In genomic region chr1:161359316-161359715, GRCh38 we compare ENCODE assay signal across 18 cellular contexts. TPM values are rescaled to one million over a fixed set of nuclear protein-coding genes. Genes with fewer than 3 reads are reported as not detected.
A peak's percentile ranks its signal among the peaks of the same experiment; 100 is the strongest.
DNase-seq lines count a peak whose midpoint lies in the region; ATAC-seq, FAIRE-seq and TF ChIP-seq lines count a peak whose summit lies in the region.
"Had no signal": no experiment of that assay in that cellular context is flagged by ENCODE, and none has a peak within 500 bp of the region (broad histone marks: within the 10 kb centered on the region; RNA-seq: fewer than 3 reads in every experiment).

No MANE protein-coding gene starts in this region.

- H3K36me3 ChIP-seq in SK-N-MC (ENCODE audit: insufficient read depth, low read length) (peaks cover 7% of the 10 kb centered on the region), pancreas (no peaks in the 10 kb centered on the region)

- intact Hi-C loops in pancreas (cut with DNase I) = no loop called here

- no peak for TF ChIP-seq CTCF in pancreas (IDR thresholded peaks at IDR 0.05)

- DNase-seq in SIG-M5 treated with dmso at 0.1 percent for 504 hours (lab: John Stamatoyannopoulos, UW; ENCODE audit: unreplicated experiment) (peak; percentile 33), SIG-M5 (lab: John Stamatoyannopoulos, UW) (no peak), SK-N-MC (ENCODE audit: low read depth, low spot score) (no peak), globus pallidus (ENCODE audit: low spot score) (peak; percentile 43), pancreas (no peak), NCI-H146 treated with DMSO at 0.1 percent for 48 hours (lab: John Stamatoyannopoulos, UW; ENCODE audit: unreplicated experiment) (no peak), GM19239 (ENCODE audit: insufficient read length, low spot score) (no peak), HPDE6-E6E7 (ENCODE audit: extremely low spot score) (no peak)
- DNase-seq: brain microvascular endothelial cell; HFFc6; kidney; MM.1S; stimulated activated CD4-positive, alpha-beta T cell treated with anti-CD3 and anti-CD28 coated beads, Interleukin-12 subunit alpha, Interleukin-12 subunit beta, amount 100 ng/mL, for 4 hours; T-cell had no signal

- no peak for FAIRE-seq in pancreas (lab: Jason Lieb, UNC)
- no peak for FAIRE-seq in GM19239 (lab: Jason Lieb, UNC)
- FAIRE-seq: A204.1, D721Med, kidney had no signal

- H3K9ac ChIP-seq in SK-N-MC (ENCODE audit: insufficient read length) = no peak overlapping the region

- H3K9me3 ChIP-seq in SK-N-MC (ENCODE audit: low read depth, low read length) (no peaks in the 10 kb centered on the region), pancreas (no peaks in the 10 kb centered on the region)
- H3K9me3 ChIP-seq: neutrophil, thoracic aorta had no signal

- H3K4me3 ChIP-seq in SK-N-MC (no peak overlapping the region), pancreas (no peak overlapping the region)
- H3K4me3 ChIP-seq: thoracic aorta had no signal

- peak overlapping the region; percentile 49; the same call in 1 of the 2 replicates for H3K27ac ChIP-seq in SK-N-MC
- H3K27ac ChIP-seq in pancreas = peak overlapping the region in 1 of 4 donors; percentile 20
- H3K27ac ChIP-seq: brain microvascular endothelial cell, neutrophil, thoracic aorta had no signal

- H3K27me3 ChIP-seq in pancreas = no peaks in the 10 kb centered on the region
- H3K27me3 ChIP-seq: brain microvascular endothelial cell, neutrophil had no signal

- H3K4me1 ChIP-seq in pancreas = no peaks in the 10 kb centered on the region

- peak in 3 of 4 donors; percentile 24 to 74 (median 71) for ATAC-seq in pancreas
- ATAC-seq: T-cell had no signal

RNA-seq across cellular contexts. Expression of gene CFAP126, which starts 8.4 kb away (rescaled TPM):
- under 1 TPM in 1 of 6 donors, not detected in 5; 0.47 TPM for total RNA-seq in pancreas
- polyA plus RNA-seq in pancreas = under 1 TPM; 0.34 to 0.87 TPM
- total RNA-seq: HFFc6, T-cell, thoracic aorta had no signal

RNA-seq across cellular contexts. Expression of gene SDHC, which starts 45.1 kb away (rescaled TPM):
- total RNA-seq in pancreas = 10 to 100 TPM; 38.7 to 91.4 (median 58.8) TPM
- 10 to 100 TPM; 18.2 to 64.6 TPM for polyA plus RNA-seq in pancreas

RNA-seq across cellular contexts. Expression of gene MPZ, which starts 49.5 kb away (rescaled TPM):
- total RNA-seq in pancreas = 1 to 10 TPM in 4 of 6 donors, under 1 TPM in 2; 0.51 to 2.1 (median 1.4) TPM
- 1 to 10 TPM; 1.3 to 2.8 TPM for polyA plus RNA-seq in pancreas

Comparison
In these comparisons a context has a peak if more than half of its experiments do, and no peak if none do; other contexts are left out.
1. DNase-seq: peak in SIG-M5 treated with dmso at 0.1 percent for 504 hours (single experiment) and globus pallidus (single experiment); none in SIG-M5 (single experiment), SK-N-MC (single experiment), pancreas (0 of 6), NCI-H146 treated with DMSO at 0.1 percent for 48 hours (single experiment), GM19239 (single experiment) and HPDE6-E6E7 (single experiment).